In genomic region chr7:13007331-13007730, GRCh38 we compare ENCODE assay signal across 17 cellular contexts.
DNase-seq lines count a peak whose midpoint lies in the region; ATAC-seq and TF ChIP-seq lines count a peak whose summit lies in the region.
"Had no signal": no experiment of that assay in that cellular context is flagged by ENCODE, and none has a peak within 500 bp of the region (broad histone marks: within the 10 kb centered on the region; RNA-seq: fewer than 3 reads in every experiment).

No MANE protein-coding gene starts in this region.

- no peak overlapping the region for H3K4me2 ChIP-seq in GM23338
- no peak overlapping the region for H3K4me2 ChIP-seq in PC-9
- H3K4me2 ChIP-seq: A549; BLaER1 treated with 17β-estradiol and CSF1 and Interleukin-3, amounts not matched to agents 10 nM and 100 nM had no signal

- H3K9me2 ChIP-seq in GM23338 (ENCODE audit: insufficient read depth) (no peaks in the 10 kb centered on the region), PC-9 (ENCODE audit: insufficient read depth) (no peaks in the 10 kb centered on the region)

- ATAC-seq in GM23338 (no peak), lower lobe of right lung (no peak)
- ATAC-seq: A549; CD8-positive, alpha-beta T cell had no signal

- H3K27ac Mint-ChIP-seq in GM23338: no peak overlapping the region
- H3K27ac Mint-ChIP-seq: B cell; CD4-positive, alpha-beta T cell; CD8-positive, alpha-beta T cell had no signal

- peaks cover 9% of the 10 kb centered on the region; the same call in 1 of the 2 replicates for H3K4me1 ChIP-seq in GM23338 (ENCODE audit: insufficient read depth)
- no peaks in the 10 kb centered on the region for H3K4me1 ChIP-seq in PC-9 (replicated peaks; ENCODE audit: insufficient read depth)
- H3K4me1 ChIP-seq in lower lobe of right lung: no peaks in the 10 kb centered on the region
- H3K4me1 ChIP-seq: A549; BLaER1 treated with 17β-estradiol and CSF1 and Interleukin-3, amounts not matched to agents 10 nM and 100 nM; Caco-2 had no signal

- no peaks in the 10 kb centered on the region for H3K79me2 ChIP-seq in GM23338 (replicated peaks; ENCODE audit: insufficient read depth)
- H3K79me2 ChIP-seq in PC-9 (ENCODE audit: low read depth): no peaks in the 10 kb centered on the region

- peak overlapping the region; percentile 70; the same call in 1 of the 2 replicates for H2AFZ ChIP-seq in GM23338
- H2AFZ ChIP-seq in PC-9: no peak overlapping the region; the same call in 1 of the 2 replicates

- DNase-seq in GM23338 (ENCODE audit: low spot score): no peak
- DNase-seq in astrocyte of the hippocampus (ENCODE audit: low read depth, low spot score): peak; percentile 72
- DNase-seq in retinal pigment epithelial cell (ENCODE audit: low read depth): peak; percentile 59
- DNase-seq in PC-9: no peak
- DNase-seq in lower lobe of right lung: no peak
- DNase-seq: AML-193; Caco-2; Calu3; CD4-positive, alpha-beta T cell; CD8-positive, alpha-beta T cell; DMS79 treated with DMSO at 0.1 percent for 48 hours; GF-D8 had no signal

- no peaks in the 10 kb centered on the region for H3K27me3 Mint-ChIP-seq in GM23338 (ENCODE audit: insufficient read depth, low read depth, poor library complexity)

- POLR2A ChIA-PET in PC-9 (lab: Charles Lee; ENCODE audit: unreplicated experiment): no interaction called here

- BruUV-seq in PC-9 (replicated peaks; lab: Mats Ljungman, UMichigan): no TSS peak

- no peak overlapping the region for H3K4me3 ChIP-seq in GM23338
- H3K4me3 ChIP-seq in retinal pigment epithelial cell (ENCODE audit: low read length): no peak overlapping the region
- H3K4me3 ChIP-seq in PC-9: no peak overlapping the region
- no peak overlapping the region for H3K4me3 ChIP-seq in lower lobe of right lung
- H3K4me3 ChIP-seq: A549; BLaER1 treated with 17β-estradiol and CSF1 and Interleukin-3, amounts not matched to agents 10 nM and 100 nM had no signal

- peaks cover 5% of the 10 kb centered on the region; the same call in 2 of the 3 replicates for H3K4me1 Mint-ChIP-seq in GM23338
- H3K4me1 Mint-ChIP-seq: B cell had no signal

- H3K27ac ChIP-seq in GM23338 (ENCODE audit: low read depth) (no peak overlapping the region), PC-9 (no peak overlapping the region), lower lobe of right lung (no peak overlapping the region)
- H3K27ac ChIP-seq: 22Rv1; A549; BLaER1 treated with 17β-estradiol and CSF1 and Interleukin-3, amounts not matched to agents 10 nM and 100 nM; C4-2B had no signal

- no peaks in the 10 kb centered on the region for H3K36me3 ChIP-seq in GM23338 (ENCODE audit: insufficient read depth)
- H3K36me3 ChIP-seq in PC-9 (ENCODE audit: low read depth): no peaks in the 10 kb centered on the region
- no peaks in the 10 kb centered on the region for H3K36me3 ChIP-seq in lower lobe of right lung
- H3K36me3 ChIP-seq: BLaER1 treated with 17β-estradiol and CSF1 and Interleukin-3, amounts not matched to agents 10 nM and 100 nM had no signal

- H3F3A ChIP-seq in GM23338 (replicated peaks; ENCODE audit: low read depth) (no peaks in the 10 kb centered on the region), PC-9 (ENCODE audit: insufficient read depth, low read depth) (no peaks in the 10 kb centered on the region)

- intact Hi-C loops in PC-9 (cut with micrococcal nuclease; ENCODE audit: unreplicated experiment) (no loop called here), lower lobe of right lung (cut with DNase I) (no loop called here)

- H3K27me3 ChIP-seq in GM23338 (ENCODE audit: insufficient read depth): no peaks in the 10 kb centered on the region
- H3K27me3 ChIP-seq in PC-9 (ENCODE audit: insufficient read depth, low read depth): no peaks in the 10 kb centered on the region
- H3K27me3 ChIP-seq in lower lobe of right lung (ENCODE audit: low read depth): no peaks in the 10 kb centered on the region
- H3K27me3 ChIP-seq: BLaER1 treated with 17β-estradiol and CSF1 and Interleukin-3, amounts not matched to agents 10 nM and 100 nM had no signal

- peaks cover 10% of the 10 kb centered on the region; the same call in 2 of the 3 replicates for H3K9me3 Mint-ChIP-seq in GM23338

- H3K9me3 ChIP-seq in PC-9 (ENCODE audit: insufficient read depth, low read depth) (no peaks in the 10 kb centered on the region), lower lobe of right lung (no peaks in the 10 kb centered on the region)

- H3K36me3 Mint-ChIP-seq in GM23338 (ENCODE audit: low read depth): peaks cover 8% of the 10 kb centered on the region
- H3K36me3 Mint-ChIP-seq: CD8-positive, alpha-beta T cell had no signal

- CTCF ChIA-PET in PC-9 (lab: Charles Lee): no interaction called here

- TF ChIP-seq CTCF in GM23338 (conservative IDR thresholded peaks at IDR 0.05; ENCODE audit: low read depth in 2 of 2) (no peak), retinal pigment epithelial cell (conservative IDR thresholded peaks at IDR 0.05; ENCODE audit: low read depth, low read length) (no peak), PC-9 (conservative IDR thresholded peaks at IDR 0.05) (no peak), lower lobe of right lung (IDR thresholded peaks at IDR 0.05) (no peak)

- no peak overlapping the region for H3K4me3 Mint-ChIP-seq in GM23338
- H3K4me3 Mint-ChIP-seq: B cell; CD4-positive, alpha-beta T cell; CD8-positive, alpha-beta T cell had no signal

- H4K20me1 ChIP-seq in GM23338 (replicated peaks; ENCODE audit: insufficient read depth): no peaks in the 10 kb centered on the region
- no peaks in the 10 kb centered on the region for H4K20me1 ChIP-seq in PC-9 (ENCODE audit: insufficient read depth)
- H4K20me1 ChIP-seq: BLaER1 treated with 17β-estradiol and CSF1 and Interleukin-3, amounts not matched to agents 10 nM and 100 nM had no signal

TF ChIP-seq in GM23338, 12 proteins besides CTCF, POLR2A, EP300 and RAD21:
- TF ChIP-seq POLR2AphosphoS5 (IDR thresholded peaks at IDR 0.05; ENCODE audit: low read depth) (no peak), STAT1 (IDR thresholded peaks at IDR 0.05; ENCODE audit: unreplicated experiment) (no peak), ZNF331 (CRISPR knock-in tag; IDR thresholded peaks at IDR 0.05; ENCODE audit: low read depth) (no peak)

Comparison
In these comparisons a context has a peak if more than half of its experiments do, and no peak if none do; other contexts are left out.
1. DNase-seq: peak in astrocyte of the hippocampus (single experiment) and retinal pigment epithelial cell (single experiment); none in GM23338 (single experiment), PC-9 (0 of 2) and lower lobe of right lung (single experiment).